In the genomic region with DNA sequence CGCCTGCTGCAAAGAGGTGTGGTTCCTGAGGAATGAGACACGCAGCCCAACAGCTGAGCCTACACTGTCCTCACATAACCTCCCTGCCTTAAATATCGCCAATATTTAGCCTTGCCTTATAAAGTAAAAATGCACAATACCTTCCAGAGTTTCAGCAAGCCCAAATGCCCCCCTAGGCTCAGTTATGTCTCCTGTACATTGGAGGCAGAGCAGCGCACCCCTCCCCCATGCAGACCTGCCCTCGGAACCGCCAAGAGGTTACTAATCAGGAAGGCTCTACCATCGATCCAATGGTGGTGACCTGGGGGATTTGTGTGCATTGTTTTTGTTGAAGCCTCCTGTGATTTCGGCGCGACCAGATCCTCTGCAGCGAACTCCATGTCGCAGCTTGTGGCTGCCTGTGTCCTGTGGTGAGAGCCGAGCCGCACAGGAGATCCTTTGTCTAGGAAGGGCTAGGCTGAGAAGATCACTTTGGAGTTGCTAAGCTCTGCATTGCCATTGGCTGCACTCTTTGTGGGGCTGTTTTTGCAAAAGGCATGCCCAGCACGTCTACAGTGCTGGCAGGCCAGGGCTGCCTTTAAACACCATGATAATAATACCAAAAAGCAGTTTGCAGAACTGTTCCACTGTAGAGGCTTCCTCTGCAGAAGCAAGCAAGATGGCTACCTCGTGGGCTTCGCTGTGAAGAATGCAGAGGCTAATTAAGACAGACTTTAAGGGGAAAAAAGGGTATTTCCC, we compare ENCODE assay signal across 8 cellular contexts. TPM values are rescaled to one million over a fixed set of nuclear protein-coding genes. Genes with fewer than 3 reads are reported as not detected.
DNase-seq lines count a peak whose midpoint lies in the region; ATAC-seq and TF ChIP-seq lines count a peak whose summit lies in the region.

No MANE protein-coding gene starts in this region.

- H4K20me1 ChIP-seq in GM23338 (replicated peaks; ENCODE audit: insufficient read depth), result peaks cover 12% of the 10 kb centered on the region

- H3K9me3 Mint-ChIP-seq in GM23338, result no peaks in the 10 kb centered on the region; the same call in 2 of the 3 replicates
- no peaks in the 10 kb centered on the region for H3K9me3 Mint-ChIP-seq in activated naive CD4-positive, alpha-beta T cell treated with anti-CD3 and anti-CD28 coated beads, Interleukin-2, amount 50 U/mL, for 72 hours

- H3K27ac ChIP-seq in GM23338 (ENCODE audit: low read depth) (peak overlapping the region; percentile 91), thyroid gland (peak overlapping the region; percentile 7 to 62 (median 60))

- peak; percentile 95 for DNase-seq in EH (ENCODE audit: low read depth)
- DNase-seq in GM23338 (ENCODE audit: low spot score), result peak; percentile 95
- DNase-seq in LoVo (ENCODE audit: low spot score), result peak; percentile 41
- DNase-seq in SHP77 (lab: John Stamatoyannopoulos, UW), result peak; percentile 63 to 69
- DNase-seq in activated naive CD4-positive, alpha-beta T cell treated with anti-CD3 and anti-CD28 coated beads, Interleukin-2, amount 50 U/mL, for 72 hours (ENCODE audit: low spot score in 2 of 2), result peak; percentile 60 to 64
- DNase-seq in glomerular visceral epithelial cell (ENCODE audit: extremely low spot score), result peak; percentile 77
- peak; percentile 33 to 91 (median 80) for DNase-seq in nucleus accumbens (lab: John Stamatoyannopoulos, UW)
- peak; percentile 74 to 75 for DNase-seq in thyroid gland

- H3K27me3 Mint-ChIP-seq in GM23338 (ENCODE audit: insufficient read depth, low read depth, poor library complexity), result peaks cover 10% of the 10 kb centered on the region

- no peaks in the 10 kb centered on the region for H3K9me3 ChIP-seq in thyroid gland

- H3K4me1 ChIP-seq in GM23338 (ENCODE audit: insufficient read depth), result peaks cover 47% of the 10 kb centered on the region
- peaks cover 17 to 28% of the 10 kb centered on the region in 2 donors for H3K4me1 ChIP-seq in thyroid gland

- peak in 1 of 2 donors; percentile 55 for TF ChIP-seq POLR2A in thyroid gland (IDR thresholded peaks at IDR 0.05)

- no peaks in the 10 kb centered on the region for H3K27me3 ChIP-seq in GM23338 (ENCODE audit: insufficient read depth)
- H3K27me3 ChIP-seq in thyroid gland, result no peaks in the 10 kb centered on the region

- no peak overlapping the region for H2AFZ ChIP-seq in GM23338

- peaks cover 31% of the 10 kb centered on the region for H3K36me3 Mint-ChIP-seq in GM23338 (ENCODE audit: low read depth)
- peaks cover 0 to 10% of the 10 kb centered on the region in 2 donors for H3K36me3 Mint-ChIP-seq in activated naive CD4-positive, alpha-beta T cell treated with anti-CD3 and anti-CD28 coated beads, Interleukin-2, amount 50 U/mL, for 72 hours

- H3K4me3 Mint-ChIP-seq in GM23338, result peak overlapping the region; percentile 74

- intact Hi-C loops in thyroid gland (cut with DNase I), result loop anchor here (5.0 kb wide), 1 partner anchor 38 kb away; the partner anchor contains the start of gene TET1

- TF ChIP-seq CTCF in GM23338 (conservative IDR thresholded peaks at IDR 0.05; ENCODE audit: low read depth in 2 of 2), result no peak
- no peak for TF ChIP-seq CTCF in thyroid gland (IDR thresholded peaks at IDR 0.05)

- H3K27ac Mint-ChIP-seq in GM23338, result peak overlapping the region; percentile 95
- peak overlapping the region; percentile 70 to 79 for H3K27ac Mint-ChIP-seq in activated naive CD4-positive, alpha-beta T cell treated with anti-CD3 and anti-CD28 coated beads, Interleukin-2, amount 50 U/mL, for 72 hours

- no peaks in the 10 kb centered on the region for H3K9me2 ChIP-seq in GM23338 (ENCODE audit: insufficient read depth)

- H3K4me1 Mint-ChIP-seq in GM23338, result peaks cover 68% of the 10 kb centered on the region

- peak overlapping the region; percentile 72 for H3K4me2 ChIP-seq in GM23338

- H3K4me3 ChIP-seq in GM23338 (peak overlapping the region; percentile 45), thyroid gland (replicated peaks in 1 of 3) (peak overlapping the region; percentile 2 to 41 (median 7))

- peaks cover 21% of the 10 kb centered on the region for H3F3A ChIP-seq in GM23338 (replicated peaks; ENCODE audit: low read depth)

- peak; percentile 92 for ATAC-seq in GM23338
- peak; percentile 89 to 97 for ATAC-seq in activated naive CD4-positive, alpha-beta T cell treated with anti-CD3 and anti-CD28 coated beads, Interleukin-2, amount 50 U/mL, for 72 hours

- WGBS in thyroid gland, 2 donors, result 1 to 3% methylated on average over 9 to 17 of the region's 17 CpGs

- H3K79me2 ChIP-seq in GM23338 (replicated peaks; ENCODE audit: insufficient read depth), result peaks cover 74% of the 10 kb centered on the region

- H3K36me3 ChIP-seq in GM23338 (ENCODE audit: insufficient read depth) (peaks cover 17% of the 10 kb centered on the region; the same call in 1 of the 2 replicates), thyroid gland (no peaks in the 10 kb centered on the region)

TF ChIP-seq in GM23338, 12 proteins besides CTCF, POLR2A, EP300 and RAD21 (continues in another document):
- no peak for TF ChIP-seq STAT1 (IDR thresholded peaks at IDR 0.05; ENCODE audit: unreplicated experiment)
- TF ChIP-seq ZNF114 (CRISPR knock-in tag; IDR thresholded peaks at IDR 0.05), result no peak
- TF ChIP-seq CREB1 (CRISPR knock-in tag; IDR thresholded peaks at IDR 0.05; ENCODE audit: low read depth), result peak; percentile 66; the same call in 1 of the 2 replicates
- no peak for TF ChIP-seq REST (IDR thresholded peaks at IDR 0.05; ENCODE audit: unreplicated experiment)
- no peak for TF ChIP-seq EZH2phosphoT487 (IDR thresholded peaks at IDR 0.05; ENCODE audit: unreplicated experiment)
- TF ChIP-seq ZNF331 (CRISPR knock-in tag; IDR thresholded peaks at IDR 0.05; ENCODE audit: low read depth), result peak; percentile 55
- TF ChIP-seq POLR2AphosphoS5 (IDR thresholded peaks at IDR 0.05; ENCODE audit: low read depth), result no peak; the same call in 1 of the 2 replicates
- TF ChIP-seq JUNB (IDR thresholded peaks at IDR 0.05; ENCODE audit: unreplicated experiment), result no peak
- TF ChIP-seq NANOG (IDR thresholded peaks at IDR 0.05; ENCODE audit: borderline replicate concordance), result no peak
- TF ChIP-seq ETS1 (IDR thresholded peaks at IDR 0.05), result no peak
- TF ChIP-seq EZH2 (IDR thresholded peaks at IDR 0.05; ENCODE audit: low read depth, unreplicated experiment), result no peak

RNA-seq across cellular contexts. Expression of gene TET1, which starts 40.1 kb away (rescaled TPM):
- total RNA-seq in GM23338 (2014; rRNA removed; shearing (Covaris generic)), result 82.5 and 90.5 TPM in 2 replicates
- polyA plus RNA-seq in GM23338 (2016; fragmentation: Nextera tagmentation; extraction: Ambion mirVana), result 32.5 and 37.2 TPM in 2 replicates
- 1 to 10 TPM in 1 of 2 donors, under 1 TPM in 1; 0.82 to 1.6 TPM for total RNA-seq in activated naive CD4-positive, alpha-beta T cell treated with anti-CD3 and anti-CD28 coated beads, Interleukin-2, amount 50 U/mL, for 72 hours
- total RNA-seq in thyroid gland, result 10 to 100 TPM in 2 of 4 donors, 1 to 10 TPM in 2; 7.4 to 11.4 (median 9.7) TPM

Comparison
In these comparisons a context has a peak if more than half of its experiments do, and no peak if none do; other contexts are left out.
1. Peak in every context shown above with its lines: DNase-seq, ATAC-seq, H3K4me3 ChIP-seq and H3K27ac ChIP-seq.
2. DNase-seq: peak in every context shown above with its lines; median percentile 95 in EH; 95 in GM23338; 80 in nucleus accumbens; 77 in glomerular visceral epithelial cell; 74 in thyroid gland; 66 in SHP77; 62 in activated naive CD4-positive, alpha-beta T cell treated with anti-CD3 and anti-CD28 coated beads, Interleukin-2, amount 50 U/mL, for 72 hours; 41 in LoVo.